In genomic region chr11:67421421-67422031, GRCh38 we compare ENCODE assay signal across 8 cellular contexts. TPM values are rescaled to one million over a fixed set of nuclear protein-coding genes. Genes with fewer than 3 reads are reported as not detected.
DNase-seq lines count a peak whose midpoint lies in the region; ATAC-seq, FAIRE-seq and TF ChIP-seq lines count a peak whose summit lies in the region.

No MANE protein-coding gene starts in this region.

- H3K27ac ChIP-seq in A549 (peak overlapping the region in 1 of 2 experiments; percentile 90; a peak in 3 of 6 replicates), HCT116 (ENCODE audit: low read depth, low read length) (peak overlapping the region; percentile 24; the same call in 1 of the 2 replicates), mucosa of rectum (ENCODE audit: low read depth in 2 of 2, low read length in 2 of 2) (peak overlapping the region in 1 of 2 donors; percentile 95), substantia nigra (ENCODE audit: low read depth, low read length, poor library complexity, severe bottlenecking) (no peak overlapping the region)

- TF ChIP-seq POLR2A in A549 (IDR thresholded peaks at IDR 0.05; ENCODE audit: low read length): no peak
- no peak for TF ChIP-seq POLR2A in HCT116 (IDR thresholded peaks at IDR 0.05; ENCODE audit: borderline replicate concordance, extremely low read depth, insufficient read depth, insufficient read length)

- in situ Hi-C loops in astrocyte of the cerebellum (cut with HindIII; ENCODE audit: low sequenced_read_pairs): no loop called here

- BruUV-seq in HCT116 (replicated peaks; lab: Mats Ljungman, UMichigan): TSS peak; percentile 85

- POLR2A ChIA-PET in A549 (lab: Yijun Ruan, JAX): interaction anchor here (0.7 to 1.7 kb wide), 5 partner anchors 10 to 133 kb away, joined by 3 to 12 read pairs (median 5); partner anchors contain the start of genes AIP, ANKRD13D, POLD4 and PPP1CA
- POLR2A ChIA-PET in HCT116 (lab: Charles Lee): interaction anchor here (1.4 kb wide), 1 partner anchor 20 kb away, joined by 4 read pairs; the partner anchor contains the start of gene PPP1CA

- H3K9ac ChIP-seq in HCT116 (ENCODE audit: low read length) (peak overlapping the region; percentile 38), mucosa of rectum (ENCODE audit: low read depth in 1 of 2, low read length in 2 of 2) (peak overlapping the region; percentile 26 to 54)

- CTCF ChIA-PET in A549 (lab: Yijun Ruan, JAX) (interaction anchor here (1.2 to 4.2 kb wide), 2 partner anchors 19 to 35 kb away, joined by 4 to 30 read pairs; partner anchors contain the start of genes PPP1CA and TBC1D10C), HCT116 (lab: Charles Lee) (interaction anchor here (1.0 to 1.7 kb wide), 3 partner anchors 20 to 84 kb away, joined by 3 to 6 read pairs (median 3); partner anchors contain the start of genes PITPNM1 and PPP1CA)

- H2AFZ ChIP-seq in HCT116 (ENCODE audit: low read depth, low read length, poor library complexity, severe bottlenecking): no peak overlapping the region

- H3K27me3 ChIP-seq in HCT116 (ENCODE audit: insufficient read depth, low read length) (no peaks in the 10 kb centered on the region), mucosa of rectum (ENCODE audit: control insufficient read depth in 2 of 2, insufficient read depth in 2 of 2, low read length in 2 of 2) (no peaks in the 10 kb centered on the region)

- intact Hi-C loops in HCT116 (cut with micrococcal nuclease): no loop called here

- H3K4me3 ChIP-seq in A549 (peak overlapping the region; percentile 57), HCT116 (replicated peaks in 1 of 2; ENCODE audit: low read depth in 1 of 2, low read length in 2 of 2) (peak overlapping the region; percentile 38 to 63), astrocyte of the cerebellum (ENCODE audit: low read depth, low read length) (peak overlapping the region; percentile 24), mucosa of rectum (ENCODE audit: low read length in 2 of 2) (peak overlapping the region in 1 of 2 donors; percentile 38)

- 64% methylated on average over 23 of the region's 23 CpGs for whole genome bisulfite sequencing in A549 (ENCODE audit: missing lambda C conversion rate)

- H3K9me3 ChIP-seq in A549 (no peaks in the 10 kb centered on the region), HCT116 (ENCODE audit: control insufficient read depth in 1 of 2, insufficient read depth in 1 of 2, low read depth in 1 of 2, low read length in 2 of 2) (no peaks in the 10 kb centered on the region), mucosa of rectum (ENCODE audit: control insufficient read depth in 2 of 2, low read length in 2 of 2) (no peaks in the 10 kb centered on the region)

- H4K20me1 ChIP-seq in HCT116 (ENCODE audit: insufficient read depth): no peaks in the 10 kb centered on the region

- H3K9me2 ChIP-seq in HCT116 (ENCODE audit: insufficient read depth): no peaks in the 10 kb centered on the region

- no peak for FAIRE-seq in A549 (lab: Jason Lieb, UNC)

- H3K4me1 ChIP-seq in A549: peaks cover 19% of the 10 kb centered on the region
- peaks cover 11 to 33% of the 10 kb centered on the region in 2 experiments; a peak in 3 of 4 replicates for H3K4me1 ChIP-seq in HCT116 (ENCODE audit: control insufficient read depth in 1 of 2, insufficient read depth in 2 of 2, low read length in 2 of 2)
- H3K4me1 ChIP-seq in mucosa of rectum (ENCODE audit: control insufficient read depth in 2 of 2, insufficient read depth in 2 of 2, low read length in 2 of 2): peaks cover 12 to 18% of the 10 kb centered on the region in 2 donors

- DNase-seq in A549 (ENCODE audit: low read depth in 1 of 2, low spot score in 1 of 2): peak in 1 of 2 experiments; percentile 41
- DNase-seq in HCT116 (ENCODE audit: low read depth, low spot score): no peak
- DNase-seq in astrocyte of the cerebellum (ENCODE audit: low read depth): no peak
- no peak for DNase-seq in AML-193 (lab: John Stamatoyannopoulos, UW)
- DNase-seq in OCI-M2 (lab: John Stamatoyannopoulos, UW; ENCODE audit: unreplicated experiment): no peak
- no peak for DNase-seq in hippocampal formation (lab: John Stamatoyannopoulos, UW)
- DNase-seq in substantia nigra (lab: John Stamatoyannopoulos, UW): no peak

- TF ChIP-seq RAD21 in A549 (conservative IDR thresholded peaks at IDR 0.05 in 1 of 2, IDR thresholded peaks at IDR 0.05 in 1 of 2): no peak
- no peak for TF ChIP-seq RAD21 in HCT116 (IDR thresholded peaks at IDR 0.05; ENCODE audit: low read depth)

- ATAC-seq in A549 (peak; percentile 7 to 55; a peak in 5 of 6 replicates), HCT116 (peak; percentile 63)

- TF ChIP-seq CTCF in A549 (IDR thresholded peaks at IDR 0.05) (no peak), HCT116 (IDR thresholded peaks at IDR 0.05 in 2 of 3, conservative IDR thresholded peaks at IDR 0.05 in 1 of 3; ENCODE audit: borderline replicate concordance in 1 of 3, insufficient read depth in 1 of 3, low read depth in 2 of 3, low read length in 2 of 3) (no peak), astrocyte of the cerebellum (IDR thresholded peaks at IDR 0.05; ENCODE audit: low read depth, low read length, missing control alignments) (no peak)

- TF ChIP-seq EP300 in A549 (IDR thresholded peaks at IDR 0.05): no peak

- H3K4me2 ChIP-seq in A549 (peak overlapping the region; percentile 97), HCT116 (ENCODE audit: low read length) (peak overlapping the region; percentile 72)

- no peaks in the 10 kb centered on the region for H3K79me2 ChIP-seq in HCT116 (ENCODE audit: insufficient read depth, low read length)

- RAD21 ChIA-PET in HCT116 (lab: Charles Lee; ENCODE audit: low non-redundant PET in 1 of 2, low total read pairs in 2 of 2, uncharacterized antibody in 2 of 2, unreplicated experiment in 2 of 2): no interaction called here

- no peaks in the 10 kb centered on the region for H3K36me3 ChIP-seq in HCT116 (ENCODE audit: control insufficient read depth in 1 of 2, insufficient read depth in 2 of 2, low read length in 2 of 2)
- H3K36me3 ChIP-seq in mucosa of rectum (ENCODE audit: control insufficient read depth in 2 of 2, insufficient read depth in 2 of 2, low read length in 2 of 2): no peaks in the 10 kb centered on the region

TF ChIP-seq in A549, 52 proteins besides CTCF, POLR2A, EP300 and RAD21 (continues in another document):
- TF ChIP-seq ESRRA (IDR thresholded peaks at IDR 0.05; ENCODE audit: borderline replicate concordance, low read length) (no peak), GATA3 (IDR thresholded peaks at IDR 0.05; ENCODE audit: borderline replicate concordance) (no peak), CBX2 (IDR thresholded peaks at IDR 0.05; ENCODE audit: borderline replicate concordance, low read depth) (no peak), MYC (IDR thresholded peaks at IDR 0.05; ENCODE audit: borderline replicate concordance, low read length) (no peak), POLR2AphosphoS2 (conservative IDR thresholded peaks at IDR 0.05; ENCODE audit: low read length) (no peak), FOSB (CRISPR knock-in tag; IDR thresholded peaks at IDR 0.05) (no peak)

TF ChIP-seq in HCT116, 20 proteins besides CTCF, POLR2A, EP300 and RAD21:
- TF ChIP-seq ELF1 (IDR thresholded peaks at IDR 0.05; ENCODE audit: borderline replicate concordance, low read depth) (no peak), TCF7L2 (IDR thresholded peaks at IDR 0.05; ENCODE audit: borderline replicate concordance, extremely low read depth, insufficient read depth, insufficient read length) (peak; percentile 61), EGR1 (IDR thresholded peaks at IDR 0.05; ENCODE audit: low read depth) (no peak)

RNA-seq across cellular contexts. Expression of gene CARNS1, which starts 6.0 kb away (rescaled TPM):
- polyA plus RNA-seq in A549 (2011; rRNA removed): 0.08 and 0.15 TPM in 2 replicates
- 0.08 and 0.12 TPM in 2 replicates for polyA plus RNA-seq in A549 (2012; cell fraction: cytosol; rRNA removed)
- polyA plus RNA-seq in A549 (2012; cell fraction: nucleus; rRNA removed): 0.55 and 0.59 TPM in 2 replicates
- 0.09 to 0.12 TPM (median 0.10 TPM) in 3 replicates for polyA plus RNA-seq in A549 (2017; fragmentation: RNase III; extraction: RNeasy Plus Mini Kit Qiagen cat#74134 plus additional on column Dnase treatment)
- 0.21 TPM in 1 of 2 replicates, not detected in the other for polyA minus RNA-seq in A549 (2011; rRNA and poly(A)+ RNA removed)
- total RNA-seq in HCT116 (2021; ENCODE audit: unreplicated experiment): 1.0 TPM
- polyA plus RNA-seq in HCT116 (2012): 0.71 and 0.88 TPM in 2 replicates

RNA-seq across cellular contexts. Expression of gene RPS6KB2, which starts 6.8 kb away (rescaled TPM):
- 34.6 and 40.9 TPM in 2 replicates for polyA plus RNA-seq in A549 (2011; rRNA removed)
- polyA plus RNA-seq in A549 (2012; cell fraction: cytosol; rRNA removed): 62.6 and 76.3 TPM in 2 replicates
- 84.6 and 97.2 TPM in 2 replicates for polyA plus RNA-seq in A549 (2012; cell fraction: nucleus; rRNA removed)
- polyA plus RNA-seq in A549 (2017; fragmentation: RNase III; extraction: RNeasy Plus Mini Kit Qiagen cat#74134 plus additional on column Dnase treatment): 45.4 to 49.2 TPM (median 47.9 TPM) in 3 replicates
- 46.6 and 50.6 TPM in 2 replicates for polyA minus RNA-seq in A549 (2011; rRNA and poly(A)+ RNA removed)
- total RNA-seq in HCT116 (2021; ENCODE audit: unreplicated experiment): 54.1 TPM
- 46.1 and 52.7 TPM in 2 replicates for polyA plus RNA-seq in HCT116 (2012)

RNA-seq across cellular contexts. Expression of gene PTPRCAP, which starts 16.0 kb away (rescaled TPM):
- polyA plus RNA-seq in A549 (2011; rRNA removed): 0.19 and 0.34 TPM in 2 replicates
- polyA plus RNA-seq in A549 (2012; cell fraction: cytosol; rRNA removed): 1.0 and 1.1 TPM in 2 replicates
- polyA plus RNA-seq in A549 (2012; cell fraction: nucleus; rRNA removed): 6.2 and 11.0 TPM in 2 replicates
- 0.25 to 0.56 TPM (median 0.36 TPM) in 3 replicates for polyA plus RNA-seq in A549 (2017; fragmentation: RNase III; extraction: RNeasy Plus Mini Kit Qiagen cat#74134 plus additional on column Dnase treatment)
- polyA minus RNA-seq in A549 (2011; rRNA and poly(A)+ RNA removed): 0.25 TPM in 1 of 2 replicates, not detected in the other
- 1.4 TPM for total RNA-seq in HCT116 (2021; ENCODE audit: unreplicated experiment)
- 2.5 and 3.0 TPM in 2 replicates for polyA plus RNA-seq in HCT116 (2012)

RNA-seq across cellular contexts. Expression of gene TBC1D10C, which starts 17.6 kb away (rescaled TPM):
- polyA plus RNA-seq in A549 (2011; rRNA removed): not detected in 2 replicates
- polyA plus RNA-seq in A549 (2012; cell fraction: cytosol; rRNA removed): 0.06 TPM in 1 of 2 replicates, not detected in the other
- 0.28 TPM in 1 of 2 replicates, not detected in the other for polyA plus RNA-seq in A549 (2012; cell fraction: nucleus; rRNA removed)
- polyA plus RNA-seq in A549 (2017; fragmentation: RNase III; extraction: RNeasy Plus Mini Kit Qiagen cat#74134 plus additional on column Dnase treatment): 0.08 TPM in 1 of 3 replicates, not detected in the others
- not detected in 2 replicates for polyA minus RNA-seq in A549 (2011; rRNA and poly(A)+ RNA removed)
- 0.39 TPM for total RNA-seq in HCT116 (2021; ENCODE audit: unreplicated experiment)
- 0.07 and 0.22 TPM in 2 replicates for polyA plus RNA-seq in HCT116 (2012)

RNA-seq across cellular contexts. Expression of gene PPP1CA, which starts 19.9 kb away (rescaled TPM):
- 174 and 178 TPM in 2 replicates for polyA plus RNA-seq in A549 (2011; rRNA removed)
- 405 and 423 TPM in 2 replicates for polyA plus RNA-seq in A549 (2012; cell fraction: cytosol; rRNA removed)
- 324 and 334 TPM in 2 replicates for polyA plus RNA-seq in A549 (2012; cell fraction: nucleus; rRNA removed)
- 200 to 208 TPM (median 205 TPM) in 3 replicates for polyA plus RNA-seq in A549 (2017; fragmentation: RNase III; extraction: RNeasy Plus Mini Kit Qiagen cat#74134 plus additional on column Dnase treatment)
- 239 and 243 TPM in 2 replicates for polyA minus RNA-seq in A549 (2011; rRNA and poly(A)+ RNA removed)
- 238 TPM for total RNA-seq in HCT116 (2021; ENCODE audit: unreplicated experiment)
- polyA plus RNA-seq in HCT116 (2012): 226 and 254 TPM in 2 replicates
